18 cellular contexts compared by ENCODE assay signal in the genomic region with DNA sequence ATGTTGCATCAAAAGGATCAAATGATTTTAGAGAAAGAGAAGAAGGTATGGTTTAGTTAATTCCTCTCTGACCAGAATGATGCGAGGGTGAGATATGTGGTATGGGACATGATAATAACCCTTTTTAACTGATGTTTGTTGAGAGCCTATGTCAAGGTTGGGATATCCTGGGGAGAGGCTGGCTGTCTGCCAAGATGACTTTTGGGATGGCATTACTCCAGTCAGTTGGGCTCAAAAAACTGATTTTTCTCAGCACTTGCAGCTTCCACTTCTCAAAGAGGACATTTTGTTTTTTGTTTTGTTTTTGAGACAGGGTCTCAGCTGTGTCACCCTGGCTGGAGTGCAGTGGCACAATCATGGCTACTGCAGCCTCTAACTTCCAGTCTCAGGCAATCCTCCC.
"Had no signal": no experiment of that assay in that cellular context is flagged by ENCODE, and none has a peak within 500 bp of the region (broad histone marks: within the 10 kb centered on the region; RNA-seq: fewer than 3 reads in every experiment).

No MANE protein-coding gene starts in this region.

- H3K27me3 ChIP-seq: sigmoid colon had no signal

- H3K4me1 Mint-ChIP-seq: activated naive CD4-positive, alpha-beta T cell treated with anti-CD3 and anti-CD28 coated beads, Interleukin-2, amount 50 U/mL, for 24 hours; brain; immature natural killer cell; WTC11 had no signal

- H3K4me3 Mint-ChIP-seq: activated naive CD4-positive, alpha-beta T cell treated with anti-CD3 and anti-CD28 coated beads, Interleukin-2, amount 50 U/mL, for 24 hours; brain; immature natural killer cell; naive thymus-derived CD4-positive, alpha-beta T cell; T-cell; type B pancreatic cell; WTC11 had no signal

- DNase-seq: activated CD4-positive, alpha-beta T cell treated with anti-CD3 and anti-CD28 coated beads for 48 hours; activated CD8-positive, alpha-beta memory T cell treated with anti-CD3 and anti-CD28 coated beads for 24 hours; amniotic stem cell; cerebellar nuclear complex; glutamatergic neuron; immature natural killer cell; left colon; naive thymus-derived CD4-positive, alpha-beta T cell; sigmoid colon; stimulated activated CD4-positive, alpha-beta T cell treated with anti-CD3 and anti-CD28 coated beads, Interleukin-12 subunit alpha, Interleukin-12 subunit beta, amount 100 ng/mL, for 4 hours; stimulated activated naive CD4-positive, alpha-beta T cell; T-cell had no signal

- H3K9me3 ChIP-seq: sigmoid colon had no signal

- H3K4me3 ChIP-seq: sigmoid colon had no signal

- H3K27me3 Mint-ChIP-seq: activated naive CD4-positive, alpha-beta T cell treated with anti-CD3 and anti-CD28 coated beads, Interleukin-2, amount 50 U/mL, for 24 hours; brain; naive thymus-derived CD4-positive, alpha-beta T cell; T-cell; type B pancreatic cell had no signal

- H3K9me3 Mint-ChIP-seq: activated naive CD4-positive, alpha-beta T cell treated with anti-CD3 and anti-CD28 coated beads, Interleukin-2, amount 50 U/mL, for 24 hours; activated T-helper 2 cell treated with anti-CD3 and anti-CD28 coated beads, Interferon-gamma antibody, Interleukin-2, Interleukin-4, amounts not matched to agents 10 μg/mL and 5 μg/mL and 100 μg/mL, durations not matched to agents 14 hours and 24 hours and 36 hours; brain; immature natural killer cell; naive thymus-derived CD4-positive, alpha-beta T cell; T-cell; type B pancreatic cell; WTC11 had no signal

- H3K27ac ChIP-seq: sigmoid colon had no signal

- ATAC-seq: esophagus mucosa; left colon; naive thymus-derived CD4-positive, alpha-beta T cell; T-cell; WTC11 had no signal

- H3K27ac Mint-ChIP-seq: activated naive CD4-positive, alpha-beta T cell treated with anti-CD3 and anti-CD28 coated beads, Interleukin-2, amount 50 U/mL, for 24 hours; activated T-helper 2 cell treated with anti-CD3 and anti-CD28 coated beads, Interferon-gamma antibody, Interleukin-2, Interleukin-4, amounts not matched to agents 10 μg/mL and 5 μg/mL and 100 μg/mL, durations not matched to agents 14 hours and 24 hours and 36 hours; T-cell; type B pancreatic cell; WTC11 had no signal
